In the genomic region with DNA sequence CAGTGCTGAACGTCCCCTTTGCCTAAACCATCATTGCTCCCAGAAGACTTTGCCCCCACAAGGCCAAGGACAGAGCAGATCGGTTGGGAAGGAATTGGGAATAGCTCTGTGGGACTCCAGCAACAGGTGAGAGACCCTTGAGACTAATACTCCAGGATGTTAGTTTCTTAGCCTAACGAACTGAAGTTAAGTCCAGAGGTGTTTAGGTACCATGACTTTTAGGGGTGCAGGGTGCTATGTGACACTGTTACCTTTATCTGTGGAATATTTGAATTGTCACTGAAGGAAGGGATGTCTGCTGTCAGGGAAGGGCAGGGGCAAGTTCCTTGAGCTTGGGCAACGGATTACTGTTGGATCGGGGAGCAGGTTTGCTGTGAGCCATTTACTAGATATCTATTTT, we compare ENCODE assay signal across 8 cellular contexts. TPM values are rescaled to one million over a fixed set of nuclear protein-coding genes. Genes with fewer than 3 reads are reported as not detected.
A peak's percentile ranks its signal among the peaks of the same experiment; 100 is the strongest.
DNase-seq lines count a peak whose midpoint lies in the region; ATAC-seq and TF ChIP-seq lines count a peak whose summit lies in the region.
"Had no signal": no experiment of that assay in that cellular context is flagged by ENCODE, and none has a peak within 500 bp of the region (broad histone marks: within the 10 kb centered on the region; RNA-seq: fewer than 3 reads in every experiment).

No MANE protein-coding gene starts in this region.

- peaks cover 65% of the 10 kb centered on the region for H3K79me2 ChIP-seq in HCT116 (ENCODE audit: insufficient read depth, low read length)

- no peaks in the 10 kb centered on the region for H3K9me2 ChIP-seq in HCT116 (ENCODE audit: insufficient read depth)

- H3K4me3 ChIP-seq in HCT116 (replicated peaks in 1 of 2; ENCODE audit: low read depth in 1 of 2, low read length in 2 of 2): peak overlapping the region in 1 of 2 experiments; percentile 85; a peak in 2 of 4 replicates
- peak overlapping the region; percentile 94 for H3K4me3 ChIP-seq in WI38 (ENCODE audit: low read depth, low read length)
- peak overlapping the region; percentile 84 for H3K4me3 ChIP-seq in right cardiac atrium (ENCODE audit: low read length)
- peak overlapping the region; percentile 93 to 96 (median 95) for H3K4me3 ChIP-seq in skeletal muscle tissue (ENCODE audit: low read length in 3 of 3)

- intact Hi-C loops in HCT116 (cut with micrococcal nuclease) (no loop called here), right cardiac atrium (cut with DNase I) (loop anchor here in 2 of 4 donors (5.0 to 10.0 kb wide), 2 partner anchors 141 to 244 kb away; no protein-coding TSS in a partner anchor)

- POLR2A ChIA-PET in HCT116 (lab: Charles Lee): interaction anchor here (0.6 kb wide), 1 partner anchor 482 kb away, joined by 3 read pairs; no protein-coding TSS in a partner anchor

- no peak overlapping the region for H3K27ac ChIP-seq in HCT116 (ENCODE audit: low read depth, low read length)
- H3K27ac ChIP-seq in right cardiac atrium (ENCODE audit: low read length): no peak overlapping the region
- peak overlapping the region; percentile 99 for H3K27ac ChIP-seq in skeletal muscle tissue (ENCODE audit: low read depth, low read length)

- H3K4me1 ChIP-seq in HCT116 (ENCODE audit: control insufficient read depth in 1 of 2, insufficient read depth in 2 of 2, low read length in 2 of 2) (peaks cover 28 to 51% of the 10 kb centered on the region in 2 experiments), right cardiac atrium (ENCODE audit: control insufficient read depth, insufficient read depth, low read length) (peaks cover 27% of the 10 kb centered on the region), skeletal muscle tissue (ENCODE audit: control insufficient read depth in 3 of 3, insufficient read depth in 3 of 3, low read length in 3 of 3) (peaks cover 53 to 57% (median 54%) of the 10 kb centered on the region in 3 donors)

- H3K27me3 ChIP-seq in HCT116 (ENCODE audit: insufficient read depth, low read length): no peaks in the 10 kb centered on the region
- no peaks in the 10 kb centered on the region for H3K27me3 ChIP-seq in right cardiac atrium (ENCODE audit: control insufficient read depth, insufficient read depth)
- no peaks in the 10 kb centered on the region for H3K27me3 ChIP-seq in skeletal muscle tissue (ENCODE audit: control insufficient read depth in 3 of 3, insufficient read depth in 3 of 3, low read length in 3 of 3)

- ATAC-seq in HCT116 (no peak), right cardiac atrium (no peak)

- 37% methylated on average over 5 of the region's 5 CpGs for WGBS in right cardiac atrium

- DNase-seq in HCT116 (ENCODE audit: low read depth, low spot score): no peak
- no peak for DNase-seq in right cardiac atrium
- no peak for DNase-seq in T-helper 9 cell
- DNase-seq in middle frontal gyrus (ENCODE audit: extremely low spot score, low spot score): no peak
- no peak for DNase-seq in NCI-H69 (lab: John Stamatoyannopoulos, UW)

- no peaks in the 10 kb centered on the region for H4K20me1 ChIP-seq in HCT116 (ENCODE audit: insufficient read depth)

- RAD21 ChIA-PET in HCT116 (lab: Charles Lee; ENCODE audit: low non-redundant PET in 1 of 2, low total read pairs in 2 of 2, uncharacterized antibody in 2 of 2, unreplicated experiment in 2 of 2): no interaction called here

- TF ChIP-seq CTCF in HCT116 (IDR thresholded peaks at IDR 0.05 in 2 of 3, conservative IDR thresholded peaks at IDR 0.05 in 1 of 3; ENCODE audit: borderline replicate concordance in 1 of 3, insufficient read depth in 1 of 3, low read depth in 2 of 3, low read length in 2 of 3): no peak
- TF ChIP-seq CTCF in WI38 (IDR thresholded peaks at IDR 0.05; ENCODE audit: low read depth, low read length): no peak

- TF ChIP-seq POLR2A in HCT116 (IDR thresholded peaks at IDR 0.05; ENCODE audit: borderline replicate concordance, extremely low read depth, insufficient read depth, insufficient read length): no peak

- H2AFZ ChIP-seq in HCT116 (ENCODE audit: low read depth, low read length, poor library complexity, severe bottlenecking): no peak overlapping the region

- BruUV-seq in HCT116 (replicated peaks; lab: Mats Ljungman, UMichigan): no TSS peak

- no peak for TF ChIP-seq RAD21 in HCT116 (IDR thresholded peaks at IDR 0.05; ENCODE audit: low read depth)

- 0 out of 2 replicates have a peak overlapping the region, but pooled peaks have one; percentile 86 for H3K9ac ChIP-seq in HCT116 (ENCODE audit: low read length)
- peak overlapping the region; percentile 47 to 100 (median 69) for H3K9ac ChIP-seq in skeletal muscle tissue (ENCODE audit: low read depth in 1 of 3, low read length in 3 of 3)

- no peaks in the 10 kb centered on the region for H3K9me3 ChIP-seq in HCT116 (ENCODE audit: control insufficient read depth in 1 of 2, insufficient read depth in 1 of 2, low read depth in 1 of 2, low read length in 2 of 2)
- H3K9me3 ChIP-seq in right cardiac atrium (ENCODE audit: control insufficient read depth, low read length): no peaks in the 10 kb centered on the region
- H3K9me3 ChIP-seq in skeletal muscle tissue (ENCODE audit: control insufficient read depth in 3 of 3, low read length in 3 of 3): no peaks in the 10 kb centered on the region

- H3K4me2 ChIP-seq in HCT116 (ENCODE audit: low read length): peak overlapping the region; percentile 95

- H3K36me3 ChIP-seq in HCT116 (ENCODE audit: control insufficient read depth in 1 of 2, insufficient read depth in 2 of 2, low read length in 2 of 2) (no peaks in the 10 kb centered on the region; a peak in 1 of 4 replicates), skeletal muscle tissue (ENCODE audit: control insufficient read depth in 3 of 3, insufficient read depth in 3 of 3, low read length in 3 of 3) (peaks cover 0 to 4% (median 2%) of the 10 kb centered on the region in 3 donors)

- CTCF ChIA-PET in HCT116 (lab: Charles Lee): no interaction called here

TF ChIP-seq in HCT116, 20 proteins besides CTCF, POLR2A, EP300 and RAD21:
- TF ChIP-seq FOSL1 (IDR thresholded peaks at IDR 0.05; ENCODE audit: low read depth) (no peak), EZH2 (IDR thresholded peaks at IDR 0.05) (no peak), EZH2phosphoT487 (IDR thresholded peaks at IDR 0.05; ENCODE audit: borderline replicate concordance) (no peak), EGR1 (IDR thresholded peaks at IDR 0.05; ENCODE audit: low read depth) (no peak), POLR2AphosphoS5 (IDR thresholded peaks at IDR 0.05; ENCODE audit: low read depth, low read length) (no peak), MAX (IDR thresholded peaks at IDR 0.05) (no peak), CBX3 (IDR thresholded peaks at IDR 0.05; ENCODE audit: low read depth) (no peak), YY1 (IDR thresholded peaks at IDR 0.05; ENCODE audit: extremely low read depth, insufficient replicate concordance, low read depth, low read length) (no peak), ZFX (IDR thresholded peaks at IDR 0.05) (no peak), ELF1 (IDR thresholded peaks at IDR 0.05; ENCODE audit: borderline replicate concordance, low read depth) (no peak), REST (IDR thresholded peaks at IDR 0.05; ENCODE audit: low read depth) (no peak), JUND (IDR thresholded peaks at IDR 0.05) (no peak), ZNF274 (IDR thresholded peaks at IDR 0.05; ENCODE audit: low read depth, low read length) (no peak)
- TF ChIP-seq, protein P1, sequence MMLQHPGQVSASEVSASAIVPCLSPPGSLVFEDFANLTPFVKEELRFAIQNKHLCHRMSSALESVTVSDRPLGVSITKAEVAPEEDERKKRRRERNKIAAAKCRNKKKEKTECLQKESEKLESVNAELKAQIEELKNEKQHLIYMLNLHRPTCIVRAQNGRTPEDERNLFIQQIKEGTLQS (IDR thresholded peaks at IDR 0.05): no peak
TF ChIP-seq in HCT116: peak in this region for 0.

RNA-seq across cellular contexts. Expression of gene BLCAP, which starts 1.9 kb away (rescaled TPM):
- 27.5 TPM for total RNA-seq in HCT116 (2021; ENCODE audit: unreplicated experiment)
- polyA plus RNA-seq in HCT116 (2012): 22.4 and 24.1 TPM in 2 replicates
- total RNA-seq in right cardiac atrium: 100 to 1,000 TPM in 1 of 4 donors, 10 to 100 TPM in 3; 87.4 to 103 (median 93.3) TPM
- polyA plus RNA-seq in right cardiac atrium: 97.9 TPM
- 241 TPM for total RNA-seq in skeletal muscle tissue

RNA-seq across cellular contexts. Expression of gene NNAT, which starts 4.8 kb away (rescaled TPM):
- total RNA-seq in HCT116 (2021; ENCODE audit: unreplicated experiment) (not detected), right cardiac atrium (1 to 10 TPM in 1 of 4 donors, under 1 TPM in 2, not detected in 1; 0.60 to 1.1 (median 0.82) TPM), skeletal muscle tissue (133 TPM)
- 0.35 and 0.76 TPM in 2 replicates for polyA plus RNA-seq in HCT116 (2012)
- polyA plus RNA-seq in right cardiac atrium: 1.2 TPM
- total RNA-seq: M059J had no signal

Comparison
In these comparisons a context has a peak if more than half of its experiments do, and no peak if none do; other contexts are left out.
1. RNA of gene NNAT, which starts 4.8 kb away (total RNA-seq): 133 TPM in skeletal muscle tissue (single experiment); 0.60 to 1.1 TPM in right cardiac atrium and not detected in HCT116 (single experiment); every median in the first group is over 10 times any median in the second.